Comparison of ENCODE assay signal across 14 cellular contexts in genomic region chr1:198318092-198318491, GRCh38.
DNase-seq lines count a peak whose midpoint lies in the region; ATAC-seq and TF ChIP-seq lines count a peak whose summit lies in the region.
"Had no signal": no experiment of that assay in that cellular context is flagged by ENCODE, and none has a peak within 500 bp of the region (broad histone marks: within the 10 kb centered on the region; RNA-seq: fewer than 3 reads in every experiment).

No MANE protein-coding gene starts in this region.

- no peaks in the 10 kb centered on the region for H3K4me1 ChIP-seq in sigmoid colon
- H3K4me1 ChIP-seq: transverse colon had no signal

- no peak for TF ChIP-seq EP300 in sigmoid colon (IDR thresholded peaks at IDR 0.05)

- no peak overlapping the region for H3K4me3 ChIP-seq in sigmoid colon
- H3K4me3 ChIP-seq: transverse colon had no signal

- H3K27me3 ChIP-seq in sigmoid colon: no peaks in the 10 kb centered on the region
- H3K27me3 ChIP-seq: transverse colon had no signal

- WGBS in sigmoid colon, 2 donors: 91 to 96% methylated on average over 1 of the region's 1 CpG

- TF ChIP-seq CTCF in sigmoid colon (IDR thresholded peaks at IDR 0.05): no peak

- H3K36me3 ChIP-seq in sigmoid colon: peaks cover 0 to 15% (median 0%) of the 10 kb centered on the region in 4 donors

- peak; percentile 20 for DNase-seq in OCI-M1 (lab: John Stamatoyannopoulos, UW)
- DNase-seq in NCI-H510A treated with DMSO at 0.1 percent for 48 hours (lab: John Stamatoyannopoulos, UW): no peak
- DNase-seq in sigmoid colon: no peak
- DNase-seq in 8988T: no peak
- DNase-seq: activated T-cell treated with anti-CD3 and anti-CD28 coated beads, Interleukin-2, amount 50 U/mL, for 4 hours; NCI-H2029 treated with DMSO at 0.1 percent for 48 hours; transverse colon had no signal

- intact Hi-C loops in sigmoid colon (cut with DNase I): no loop called here

- peak; percentile 84 for ATAC-seq in GM18505 (IDR thresholded peaks at IDR 0.05; ENCODE audit: unreplicated experiment)
- peak; percentile 71 for ATAC-seq in GM19455 (IDR thresholded peaks at IDR 0.05; ENCODE audit: unreplicated experiment)
- peak; percentile 80 for ATAC-seq in HG02973 (IDR thresholded peaks at IDR 0.05; ENCODE audit: unreplicated experiment)
- ATAC-seq in SK-N-SH treated with all-trans-retinoic acid at 6 μM for 48 hours: no peak; the same call in 2 of the 3 replicates
- ATAC-seq: activated T-cell treated with anti-CD3 and anti-CD28 coated beads, Interleukin-2, amount 50 U/mL, for 4 hours; HCT116; HepG2; Panc1 had no signal

- TF ChIP-seq POLR2A in GM18505 (IDR thresholded peaks at IDR 0.05; ENCODE audit: borderline replicate concordance, extremely low read depth, insufficient read depth, insufficient read length) (no peak), sigmoid colon (IDR thresholded peaks at IDR 0.05) (no peak)

- H3K9me3 ChIP-seq in sigmoid colon: no peaks in the 10 kb centered on the region
- H3K9me3 ChIP-seq: transverse colon had no signal

- no peak overlapping the region for H3K27ac ChIP-seq in sigmoid colon
- H3K27ac ChIP-seq: transverse colon had no signal

TF ChIP-seq in SK-N-SH treated with all-trans-retinoic acid at 6 μM for 48 hours, 23 proteins besides CTCF, POLR2A, EP300 and RAD21:
- TF ChIP-seq ARNTL (CRISPR knock-in tag; IDR thresholded peaks at IDR 0.05; ENCODE audit: borderline replicate concordance, low read depth): no peak
- no peak for TF ChIP-seq ISL1 (CRISPR knock-in tag; IDR thresholded peaks at IDR 0.05)
- no peak for TF ChIP-seq TOX (CRISPR knock-in tag; IDR thresholded peaks at IDR 0.05; ENCODE audit: borderline replicate concordance)
- TF ChIP-seq ZFP30 (CRISPR knock-in tag; IDR thresholded peaks at IDR 0.05): no peak
